Comparison of ENCODE assay signal across 23 cellular contexts in genomic region chr15:65740148-65740547, GRCh38.
"Had no signal": no experiment of that assay in that cellular context is flagged by ENCODE, and none has a peak within 500 bp of the region (broad histone marks: within the 10 kb centered on the region; RNA-seq: fewer than 3 reads in every experiment).

No MANE protein-coding gene starts in this region.

- H3K9me3 Mint-ChIP-seq: activated T-cell treated with anti-CD3 and anti-CD28 coated beads, Interleukin-2, amount 50 U/mL, for 4 hours; activated T-helper 2 cell treated with anti-CD3 and anti-CD28 coated beads, Interferon-gamma antibody, Interleukin-2, Interleukin-4, amounts not matched to agents 10 μg/mL and 5 μg/mL and 100 μg/mL, durations not matched to agents 14 hours and 24 hours and 36 hours; endodermal cell; naive thymus-derived CD4-positive, alpha-beta T cell; stimulated activated memory B cell treated with anti-CD40 and anti-IgM and Interleukin-4, amounts not matched to agents 10 μg/mL and 1 μg/mL and 100 μg/mL, for 72 hours; type B pancreatic cell had no signal

- H3K27me3 Mint-ChIP-seq: activated naive CD8-positive, alpha-beta T cell; naive thymus-derived CD4-positive, alpha-beta T cell; stimulated activated memory B cell treated with anti-CD40 and anti-IgM and Interleukin-4, amounts not matched to agents 10 μg/mL and 1 μg/mL and 100 μg/mL, for 72 hours; type B pancreatic cell had no signal

- H3K4me3 ChIP-seq: heart right ventricle, thoracic aorta, vagina had no signal

- H3K27ac ChIP-seq: heart right ventricle, thoracic aorta, vagina had no signal

- H3K4me3 Mint-ChIP-seq: activated naive CD8-positive, alpha-beta T cell; activated T-cell treated with anti-CD3 and anti-CD28 coated beads, Interleukin-2, amount 50 U/mL, for 4 hours; endodermal cell; naive thymus-derived CD4-positive, alpha-beta T cell; stimulated activated memory B cell treated with anti-CD40 and anti-IgM and Interleukin-4, amounts not matched to agents 10 μg/mL and 1 μg/mL and 100 μg/mL, for 72 hours; type B pancreatic cell had no signal

- H3K9me3 ChIP-seq: heart right ventricle, thoracic aorta, vagina had no signal

- ATAC-seq: activated T-cell treated with anti-CD3 and anti-CD28 coated beads, Interleukin-2, amount 50 U/mL, for 4 hours; heart right ventricle; left cardiac atrium; naive thymus-derived CD4-positive, alpha-beta T cell; sciatic nerve; stimulated activated memory B cell treated with anti-CD40 and anti-IgM and Interleukin-4, amounts not matched to agents 10 μg/mL and 1 μg/mL and 100 μg/mL, for 72 hours had no signal

- DNase-seq: activated CD4-positive, alpha-beta T cell treated with anti-CD3 and anti-CD28 coated beads for 4 hours; activated CD4-positive, alpha-beta T cell treated with anti-CD3 and anti-CD28 coated beads, Interleukin-2, amount 50 U/mL, for 48 hours; activated CD4-positive, CD25-positive, alpha-beta regulatory T cell; activated CD8-positive, alpha-beta memory T cell treated with anti-CD3 and anti-CD28 coated beads, Interleukin-2, amount 50 U/mL, for 48 hours; activated naive CD4-positive, alpha-beta T cell; activated T-cell treated with anti-CD3 and anti-CD28 coated beads, Interleukin-2, amount 50 U/mL, for 4 hours; central memory CD4-positive, alpha-beta T cell; endodermal cell; heart right ventricle; islet precursor cell; left cardiac atrium; mesendoderm; naive thymus-derived CD4-positive, alpha-beta T cell; small intestine; stimulated activated CD4-positive, alpha-beta T cell treated with anti-CD3 and anti-CD28 coated beads, Interleukin-2, amount 100 ng/mL, for 24 hours; T-helper 9 cell had no signal

- H3K27me3 ChIP-seq: heart right ventricle, vagina had no signal

- H3K27ac Mint-ChIP-seq: activated naive CD8-positive, alpha-beta T cell; activated T-helper 2 cell treated with anti-CD3 and anti-CD28 coated beads, Interferon-gamma antibody, Interleukin-2, Interleukin-4, amounts not matched to agents 10 μg/mL and 5 μg/mL and 100 μg/mL, durations not matched to agents 14 hours and 24 hours and 36 hours; endodermal cell; stimulated activated memory B cell treated with anti-CD40 and anti-IgM and Interleukin-4, amounts not matched to agents 10 μg/mL and 1 μg/mL and 100 μg/mL, for 72 hours; type B pancreatic cell had no signal

- H3K4me1 ChIP-seq: vagina had no signal
